ENCODE assay signal across 8 cellular contexts in the genomic region with DNA sequence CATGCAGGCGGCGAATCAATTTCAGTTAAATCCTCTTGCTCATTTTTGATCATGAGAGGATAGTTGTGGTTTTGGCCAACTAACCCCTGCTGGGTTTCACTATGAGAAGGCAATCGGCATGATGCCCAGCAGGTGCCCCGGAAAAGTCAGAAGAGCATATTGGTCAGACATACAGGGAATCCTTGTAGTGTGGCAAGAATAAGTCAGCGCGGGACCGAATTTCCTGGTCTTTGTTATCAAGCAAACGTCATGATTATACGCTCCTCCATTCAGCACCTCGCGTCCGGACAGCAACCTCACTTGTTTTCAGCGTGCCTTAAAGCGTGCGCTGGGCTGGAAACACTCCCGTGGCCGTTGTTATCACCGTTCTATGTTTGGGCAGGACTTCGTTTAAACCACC. TPM values are rescaled to one million over a fixed set of nuclear protein-coding genes. Genes with fewer than 3 reads are reported as not detected.
DNase-seq lines count a peak whose midpoint lies in the region; ATAC-seq and TF ChIP-seq lines count a peak whose summit lies in the region.

No MANE protein-coding gene starts in this region.

- no peak overlapping the region for H2AFZ ChIP-seq in neuronal stem cell (ENCODE audit: low read length)

- H3K4me1 ChIP-seq in neuronal stem cell (ENCODE audit: control insufficient read depth in 2 of 2, insufficient read depth in 1 of 2, low read depth in 1 of 2, low read length in 2 of 2), result peaks cover 9 to 15% of the 10 kb centered on the region in 2 donors

- H3K4ac ChIP-seq in neuronal stem cell (ENCODE audit: low read length), result no peak overlapping the region

- CTCF ChIA-PET in activated CD8-positive, alpha-beta T cell treated with anti-CD3 and anti-CD28 coated beads for 36 hours (lab: Charles Lee), result interaction anchor here (0.8 to 1.9 kb wide), 3 partner anchors 25 to 30 kb away, joined by 3 to 5 read pairs (median 4); no protein-coding TSS in a partner anchor

- no peak for TF ChIP-seq CTCF in activated CD8-positive, alpha-beta T cell treated with anti-CD3 and anti-CD28 coated beads for 36 hours (IDR thresholded peaks at IDR 0.05)

- H2AK5ac ChIP-seq in neuronal stem cell (ENCODE audit: low read depth, low read length), result no peak overlapping the region

- in situ Hi-C loops in ACHN (cut with HindIII; ENCODE audit: low pct_ligation_motif_present, low pct_unique_long_range_greater_than_20kb, low sequenced_read_pairs), result no loop called here

- no peak overlapping the region for H4K8ac ChIP-seq in neuronal stem cell (ENCODE audit: low read depth, low read length)

- peak overlapping the region; percentile 11 for H3K4me2 ChIP-seq in neuronal stem cell (ENCODE audit: insufficient read depth, low read length, poor library complexity, severe bottlenecking)

- no CpG with 5 or more reads among the region's 19 CpGs for WGBS in neuronal stem cell (ENCODE audit: extremely low coverage in 2 of 2, insufficient read length in 2 of 2, insufficient replicate concordance in 1 of 2), 2 donors

- H3K4me1 Mint-ChIP-seq in activated CD8-positive, alpha-beta T cell treated with anti-CD3 and anti-CD28 coated beads for 36 hours (ENCODE audit: low read depth), result peaks cover 14% of the 10 kb centered on the region

- POLR2A ChIA-PET in activated CD8-positive, alpha-beta T cell treated with anti-CD3 and anti-CD28 coated beads for 36 hours (lab: Charles Lee), result interaction anchor here (0.7 kb wide), 1 partner anchor 348 kb away, joined by 3 read pairs; no protein-coding TSS in a partner anchor

- DNase-seq in ACHN (peak; percentile 84), NCI-H2081 (lab: John Stamatoyannopoulos, UW) (peak; percentile 74 to 86), fibroblast of peridontal ligament (ENCODE audit: extremely low read depth) (peak; percentile 49), neuronal stem cell (ENCODE audit: low spot score) (peak; percentile 80), HPDE6-E6E7 (ENCODE audit: extremely low spot score) (no peak)
- peak; percentile 83 for DNase-seq in activated CD8-positive, alpha-beta T cell treated with anti-CD3 and anti-CD28 coated beads for 36 hours

- H3K18ac ChIP-seq in neuronal stem cell (ENCODE audit: low read length), result no peak overlapping the region

- H3K27me3 ChIP-seq in neuronal stem cell (ENCODE audit: control insufficient read depth in 3 of 3, insufficient read depth in 3 of 3, low read depth in 1 of 3, low read length in 3 of 3), result peaks cover 14 to 56% (median 29%) of the 10 kb centered on the region in 3 experiments

- H3K36me3 Mint-ChIP-seq in activated CD8-positive, alpha-beta T cell treated with anti-CD3 and anti-CD28 coated beads for 36 hours (ENCODE audit: low read depth), result no peaks in the 10 kb centered on the region

- H3K27me3 Mint-ChIP-seq in activated CD8-positive, alpha-beta T cell treated with anti-CD3 and anti-CD28 coated beads for 36 hours, result peaks cover 47% of the 10 kb centered on the region

- no peak overlapping the region for H4K91ac ChIP-seq in neuronal stem cell (ENCODE audit: low read depth, low read length, poor library complexity)

- no peak overlapping the region for H2BK5ac ChIP-seq in neuronal stem cell (ENCODE audit: low read length)

- ATAC-seq in GM21381 (IDR thresholded peaks at IDR 0.05; ENCODE audit: unreplicated experiment), result peak; percentile 51
- ATAC-seq in activated CD8-positive, alpha-beta T cell treated with anti-CD3 and anti-CD28 coated beads for 36 hours, result peak; percentile 64
- no peak for ATAC-seq in GM18502 (IDR thresholded peaks at IDR 0.05; ENCODE audit: poor library complexity, unreplicated experiment)

- H2BK12ac ChIP-seq in neuronal stem cell (ENCODE audit: low read length), result no peak overlapping the region

- H3K9ac ChIP-seq in neuronal stem cell (ENCODE audit: low read depth, low read length, poor library complexity), result no peak overlapping the region

- no peak overlapping the region for H3K27ac ChIP-seq in neuronal stem cell (replicated peaks; ENCODE audit: low read length)

- H3K36me3 ChIP-seq in neuronal stem cell (replicated peaks in 1 of 2; ENCODE audit: control insufficient read depth in 2 of 2, insufficient read depth in 2 of 2, low read length in 2 of 2), result no peaks in the 10 kb centered on the region

- peak overlapping the region; percentile 43 for H3K4me3 Mint-ChIP-seq in activated CD8-positive, alpha-beta T cell treated with anti-CD3 and anti-CD28 coated beads for 36 hours

- H3K14ac ChIP-seq in neuronal stem cell (ENCODE audit: low read length), result no peak overlapping the region

- H3K23ac ChIP-seq in neuronal stem cell (ENCODE audit: low read depth, low read length, poor library complexity), result no peak overlapping the region

- H3K79me1 ChIP-seq in neuronal stem cell (ENCODE audit: low read depth, low read length), result peaks cover 6% of the 10 kb centered on the region

- H3K4me3 ChIP-seq in neuronal stem cell (ENCODE audit: low read length in 2 of 2), result no peak overlapping the region

- no peak overlapping the region for H3K27ac Mint-ChIP-seq in activated CD8-positive, alpha-beta T cell treated with anti-CD3 and anti-CD28 coated beads for 36 hours

- intact Hi-C loops in activated CD8-positive, alpha-beta T cell treated with anti-CD3 and anti-CD28 coated beads for 36 hours (cut with micrococcal nuclease), result no loop called here

- peaks cover 3% of the 10 kb centered on the region for H3K9me3 Mint-ChIP-seq in activated CD8-positive, alpha-beta T cell treated with anti-CD3 and anti-CD28 coated beads for 36 hours

- peaks cover 4 to 16% of the 10 kb centered on the region in 2 donors for H3K9me3 ChIP-seq in neuronal stem cell (replicated peaks in 1 of 2; ENCODE audit: control insufficient read depth in 2 of 2, insufficient read depth in 1 of 2, low read depth in 1 of 2, low read length in 2 of 2)

- no peak overlapping the region for H2BK120ac ChIP-seq in neuronal stem cell (ENCODE audit: low read depth, low read length)

- no peak overlapping the region for H2BK15ac ChIP-seq in neuronal stem cell (ENCODE audit: low read length)

RNA-seq across cellular contexts. Expression of a gene that starts 1.8 kb away (rescaled TPM):
- under 1 TPM; 0.40 to 0.72 TPM for total RNA-seq in activated CD8-positive, alpha-beta T cell treated with anti-CD3 and anti-CD28 coated beads for 36 hours
- polyA plus RNA-seq in neuronal stem cell (2013, experiment 1 of 2), result 1.7 TPM
- 1.9 TPM for polyA plus RNA-seq in neuronal stem cell (2013, experiment 2 of 2)
